8 cellular contexts compared by ENCODE assay signal in the genomic region with DNA sequence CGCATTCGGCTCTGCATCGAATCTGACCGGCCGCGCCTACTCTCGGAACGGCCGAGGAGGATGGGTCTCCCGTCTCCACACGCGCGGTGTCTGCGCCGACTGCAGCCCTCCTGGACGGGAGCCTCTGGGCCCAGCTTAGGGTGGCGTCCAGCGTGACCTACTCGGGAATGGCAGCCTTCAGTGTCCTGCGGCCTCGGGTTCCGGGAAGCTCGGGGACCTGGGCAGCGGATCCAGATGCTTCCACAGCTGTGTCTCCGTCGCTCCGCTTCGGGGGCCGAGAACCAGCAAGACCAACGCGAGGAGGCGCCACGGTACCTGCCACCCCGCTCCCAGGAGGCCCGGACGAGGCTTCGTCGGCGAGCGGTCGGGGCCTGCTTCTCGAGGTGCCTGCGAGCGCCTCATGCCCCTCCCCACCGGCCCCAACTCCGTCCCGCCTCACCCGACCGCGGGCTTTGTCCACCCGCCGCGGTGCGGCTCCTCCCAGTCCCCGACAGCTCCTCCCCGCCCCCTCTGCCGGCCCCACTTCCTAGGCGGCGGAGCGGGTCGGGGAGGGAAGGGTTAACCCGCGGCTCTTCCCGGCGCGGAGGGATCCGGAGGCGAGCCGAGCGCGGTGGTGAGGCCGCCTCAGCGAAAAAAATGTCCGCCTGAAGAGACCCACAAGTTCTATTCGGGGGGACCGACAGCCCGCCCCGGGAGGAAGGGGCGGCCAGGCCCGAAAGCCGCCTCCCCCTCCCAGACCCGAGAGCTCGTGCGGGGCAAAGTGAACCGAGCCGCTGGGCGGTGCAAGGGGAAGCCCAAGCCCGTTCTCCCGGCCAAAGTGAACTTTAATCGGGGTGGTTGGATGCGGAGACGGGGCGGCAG. TPM values are rescaled to one million over a fixed set of nuclear protein-coding genes. Genes with fewer than 3 reads are reported as not detected.
DNase-seq lines count a peak whose midpoint lies in the region; ATAC-seq, FAIRE-seq and TF ChIP-seq lines count a peak whose summit lies in the region.

A gene (plus strand): TSS at position 599 of the 861 bp plus-strand sequence. CDS start 1,270 bp downstream, outside the sequence.

- H3K9ac ChIP-seq in kidney (ENCODE audit: low read length in 2 of 2) = peak within 1 kb of the TSS; percentile 80 to 82

- DNase-seq in AG20443 (ENCODE audit: low spot score) (peak; percentile 96), NCI-H446 (lab: John Stamatoyannopoulos, UW) (peak; percentile 84 to 96), cerebellar cortex (ENCODE audit: low spot score) (peak; percentile 86), kidney (peak; percentile 98)
- DNase-seq in stimulated activated CD4-positive, alpha-beta T cell treated with anti-CD3 and anti-CD28 coated beads, Interleukin-15, amount 100 ng/mL, for 24 hours = peak; percentile 96

- no peaks in the 10 kb centered on the region for H3K9me3 ChIP-seq in kidney (ENCODE audit: control insufficient read depth in 1 of 2, low read length in 2 of 2)

- ATAC-seq in GM19025 (IDR thresholded peaks at IDR 0.05; ENCODE audit: low read depth, unreplicated experiment) (peak; percentile 71), HG03342 (IDR thresholded peaks at IDR 0.05; ENCODE audit: unreplicated experiment) (peak; percentile 74)
- peak; percentile 82 for ATAC-seq in activated CD4-positive, CD25-positive, alpha-beta regulatory T cell treated with anti-CD3 and anti-CD28 coated beads, Interleukin-2, amount 50 U/mL, for 24 hours

- intact Hi-C loops in kidney (cut with DNase I) = no loop called here

- no peak for FAIRE-seq in kidney (lab: Jason Lieb, UNC)

- no peaks in the 10 kb centered on the region for H3K36me3 ChIP-seq in kidney (ENCODE audit: control insufficient read depth in 1 of 2, insufficient read depth in 2 of 2, low read length in 2 of 2)

- peaks cover 0 to 12% of the 10 kb centered on the region in 2 donors for H3K4me1 ChIP-seq in kidney (ENCODE audit: control insufficient read depth in 1 of 2, insufficient read depth in 1 of 2, low read depth in 1 of 2, low read length in 2 of 2)

- peak within 1 kb of the TSS; percentile 94 to 95 for H3K27ac ChIP-seq in kidney (ENCODE audit: low read depth in 2 of 2, low read length in 2 of 2)

- TF ChIP-seq CTCF in kidney (IDR thresholded peaks at IDR 0.05; ENCODE audit: borderline replicate concordance, extremely low read depth, insufficient read depth) = peak; percentile 37

- peak within 1 kb of the TSS; percentile 72 to 93 for H3K4me3 ChIP-seq in kidney (ENCODE audit: low read length in 2 of 2)

RNA-seq across cellular contexts. Expression of the gene that starts here (rescaled TPM):
- 116 TPM for total RNA-seq in kidney
- 16.3 TPM for polyA plus RNA-seq in kidney (ENCODE audit: insufficient read depth, low read depth, low replicate concordance)

Comparison
In these comparisons a context has a peak if more than half of its experiments do, and no peak if none do; other contexts are left out.
1. Peak in every context shown above with its lines: DNase-seq, ATAC-seq, H3K4me3 ChIP-seq and H3K27ac ChIP-seq.